In the genomic region with DNA sequence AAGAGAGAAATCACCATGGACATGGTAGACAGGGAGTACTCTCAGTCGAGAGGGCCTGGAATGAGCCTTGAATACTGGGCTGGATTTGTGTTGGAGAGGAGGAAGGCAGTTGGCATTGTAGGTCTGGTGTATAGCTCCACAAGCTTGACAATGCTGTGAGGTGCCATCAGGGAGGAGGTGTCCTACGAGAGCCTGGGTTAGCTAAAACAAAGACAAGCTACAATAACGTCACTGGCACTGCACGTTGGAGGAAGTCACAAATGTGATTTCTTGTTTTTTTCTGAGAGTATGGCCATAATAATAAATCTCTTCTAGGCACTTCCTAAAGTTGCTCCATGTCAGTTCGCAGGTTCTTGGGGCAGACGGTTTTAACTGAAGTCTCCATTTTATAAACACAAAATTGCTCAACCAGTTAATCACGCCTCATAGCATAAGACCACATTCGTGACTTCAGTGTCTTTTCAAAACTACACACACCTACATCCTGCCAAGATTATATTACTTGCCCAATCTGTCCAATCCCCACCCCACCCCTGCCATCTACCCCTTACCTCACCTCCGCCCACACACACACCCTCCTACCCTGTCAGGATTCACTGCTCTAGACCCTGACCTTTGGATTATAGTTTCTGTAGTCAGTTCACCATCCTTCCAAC, we compare ENCODE assay signal across 9 cellular contexts. TPM values are rescaled to one million over a fixed set of nuclear protein-coding genes. Genes with fewer than 3 reads are reported as not detected.
A peak's percentile ranks its signal among the peaks of the same experiment; 100 is the strongest.
DNase-seq lines count a peak whose midpoint lies in the region; ATAC-seq, FAIRE-seq and TF ChIP-seq lines count a peak whose summit lies in the region.
"Had no signal": no experiment of that assay in that cellular context is flagged by ENCODE, and none has a peak within 500 bp of the region (broad histone marks: within the 10 kb centered on the region; RNA-seq: fewer than 3 reads in every experiment).

No MANE protein-coding gene starts in this region.

- H3K27me3 ChIP-seq in small intestine (ENCODE audit: control insufficient read depth in 2 of 2, insufficient read depth in 2 of 2, low read length in 2 of 2) = no peaks in the 10 kb centered on the region

- peaks cover 4 to 6% of the 10 kb centered on the region in 2 donors for H3K4me1 ChIP-seq in small intestine (ENCODE audit: control insufficient read depth in 2 of 2, insufficient read depth in 1 of 2, low read depth in 1 of 2, low read length in 1 of 2)

- no peaks in the 10 kb centered on the region for H3K9me3 ChIP-seq in small intestine (ENCODE audit: control insufficient read depth, low read depth)

- no peaks in the 10 kb centered on the region for H3K9me3 Mint-ChIP-seq in endothelial cell (ENCODE audit: unreplicated experiment)
- H3K9me3 Mint-ChIP-seq: HFFc6 had no signal

- FAIRE-seq in small intestine (lab: Jason Lieb, UNC) = no peak

- H3K4me3 Mint-ChIP-seq in endothelial cell (ENCODE audit: unreplicated experiment) = no peak overlapping the region
- H3K4me3 Mint-ChIP-seq: HFFc6 had no signal

- H3K27ac Mint-ChIP-seq in endothelial cell (ENCODE audit: unreplicated experiment) = no peak overlapping the region
- H3K27ac Mint-ChIP-seq: HFFc6 had no signal

- H3K27ac ChIP-seq in small intestine (ENCODE audit: low read depth in 1 of 2, low read length in 1 of 2) = peak overlapping the region in 1 of 2 donors; percentile 2
- H3K27ac ChIP-seq in RWPE1 = no peak overlapping the region

- H3K4me3 ChIP-seq in GM12865 (ENCODE audit: low read depth, low read length) (peak overlapping the region; percentile 33), small intestine (ENCODE audit: low read depth in 1 of 2, low read length in 2 of 2) (no peak overlapping the region)

- H3K27me3 Mint-ChIP-seq in endothelial cell (ENCODE audit: unreplicated experiment) = no peaks in the 10 kb centered on the region

- 59 to 73% (median 70%) methylated on average over 9 of the region's 9 CpGs for WGBS in small intestine, 3 donors

- H3K36me3 Mint-ChIP-seq in endothelial cell (ENCODE audit: low read depth, unreplicated experiment) = no peaks in the 10 kb centered on the region

- peak; percentile 88 for DNase-seq in GM12865 (ENCODE audit: low read depth)
- peak; percentile 80 for DNase-seq in MV-4-11 (lab: John Stamatoyannopoulos, UW)
- peak; percentile 14 for DNase-seq in amniotic epithelial cell (ENCODE audit: low read depth)
- DNase-seq in small intestine = peak; percentile 51
- DNase-seq in RWPE1 (ENCODE audit: low spot score) = no peak
- no peak for DNase-seq in endothelial cell (ENCODE audit: low spot score)
- DNase-seq: HFFc6 had no signal

- H3K36me3 ChIP-seq in small intestine (ENCODE audit: control insufficient read depth in 2 of 2, insufficient read depth in 2 of 2, low read length in 2 of 2) = no peaks in the 10 kb centered on the region

- no peak for TF ChIP-seq CTCF in GM12865 (IDR thresholded peaks at IDR 0.05; ENCODE audit: insufficient read depth, low read depth, low read length, missing control alignments)
- no peak for TF ChIP-seq CTCF in RWPE1 (conservative IDR thresholded peaks at IDR 0.05; ENCODE audit: low read depth)
- no peak for TF ChIP-seq CTCF in endothelial cell (IDR thresholded peaks at IDR 0.05; ENCODE audit: unreplicated experiment)

- CTCF ChIA-PET in RWPE1 (lab: Yijun Ruan, JAX) = interaction anchor here (0.5 to 1.9 kb wide), 2 partner anchors 8 to 11 kb away, joined by 3 to 11 read pairs; partner anchors contain the start of gene HLA-DMA

- H3K4me1 Mint-ChIP-seq in endothelial cell (ENCODE audit: unreplicated experiment) = peaks cover 21% of the 10 kb centered on the region

- ATAC-seq in HG03135 (IDR thresholded peaks at IDR 0.05; ENCODE audit: unreplicated experiment) (no peak), GM19351 (IDR thresholded peaks at IDR 0.05; ENCODE audit: unreplicated experiment) (no peak)

- POLR2A ChIA-PET in RWPE1 (lab: Yijun Ruan, JAX; ENCODE audit: low non-redundant PET) = no interaction called here

RNA-seq across cellular contexts. Expression of gene HLA-DMB, which starts 4.4 kb away (rescaled TPM):
- 10 to 100 TPM; 22.8 to 60.5 (median 34.7) TPM for polyA plus RNA-seq in small intestine
- 1.3 TPM for total RNA-seq in endothelial cell (ENCODE audit: unreplicated experiment)
- total RNA-seq: HFFc6 had no signal

RNA-seq across cellular contexts. Expression of gene HLA-DMA, which starts 7.7 kb away (rescaled TPM):
- 100 to 1,000 TPM in 1 of 3 donors, 10 to 100 TPM in 2; 60.4 to 111 (median 76.5) TPM for polyA plus RNA-seq in small intestine
- total RNA-seq in endothelial cell (ENCODE audit: unreplicated experiment) = 13.0 TPM

RNA-seq across cellular contexts. Expression of gene BRD2, which starts 23.2 kb away (rescaled TPM):
- polyA plus RNA-seq in small intestine = 10 to 100 TPM; 76.2 to 95.6 (median 85.7) TPM
- total RNA-seq in endothelial cell (ENCODE audit: unreplicated experiment) = 186 TPM

Comparison
In these comparisons a context has a peak if more than half of its experiments do, and no peak if none do; other contexts are left out.
1. DNase-seq: peak in GM12865 (single experiment), MV-4-11 (single experiment), amniotic epithelial cell (single experiment) and small intestine (single experiment); none in RWPE1 (single experiment) and endothelial cell (single experiment).